In the genomic region with DNA sequence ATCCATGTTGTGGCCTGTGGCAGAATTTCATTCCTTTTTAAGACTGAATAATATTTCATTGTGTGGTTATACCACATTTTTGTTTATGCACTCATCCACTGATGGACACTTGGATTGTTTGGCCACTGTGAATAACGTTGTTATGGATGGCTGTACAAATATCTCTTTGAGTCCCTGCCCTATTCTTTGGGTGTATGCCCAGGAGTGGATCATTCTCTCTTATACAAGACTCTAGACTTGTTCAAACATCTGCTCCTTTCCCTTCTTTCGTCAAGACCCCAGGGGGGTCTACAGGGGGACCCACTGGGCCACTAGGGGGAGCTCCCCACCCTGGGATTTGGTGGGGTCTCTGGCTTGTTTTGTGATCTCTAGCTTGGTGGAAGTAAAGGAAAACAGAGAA, we compare ENCODE assay signal across 10 cellular contexts.
A peak's percentile ranks its signal among the peaks of the same experiment; 100 is the strongest.
DNase-seq lines count a peak whose midpoint lies in the region; ATAC-seq and TF ChIP-seq lines count a peak whose summit lies in the region.
"Had no signal": no experiment of that assay in that cellular context is flagged by ENCODE, and none has a peak within 500 bp of the region (broad histone marks: within the 10 kb centered on the region; RNA-seq: fewer than 3 reads in every experiment).

No MANE protein-coding gene starts in this region.

- dilution Hi-C loops in mammary epithelial cell (cut with HindIII; ENCODE audit: low sequenced_read_pairs), result no loop called here

- no peak overlapping the region for H3K4me2 ChIP-seq in KMS-11
- peak overlapping the region; percentile 35 for H3K4me2 ChIP-seq in mammary epithelial cell (ENCODE audit: insufficient read depth, low read depth, low read length)

- no peak overlapping the region for H3K4me3 Mint-ChIP-seq in nephron progenitor cell

- in situ Hi-C loops in mammary epithelial cell (cut with MboI; ENCODE audit: low sequenced_read_pairs in 2 of 2), result no loop called here

- TF ChIP-seq CTCF in KMS-11 (conservative IDR thresholded peaks at IDR 0.05; ENCODE audit: low read depth, low read length) (peak; percentile 62), mammary epithelial cell (conservative IDR thresholded peaks at IDR 0.05 in 1 of 2, IDR thresholded peaks at IDR 0.05 in 1 of 2; ENCODE audit: extremely low read depth in 1 of 2, insufficient read depth in 1 of 2, low read depth in 1 of 2, low read length in 2 of 2) (peak; percentile 35 to 37), nephron progenitor cell (IDR thresholded peaks at IDR 0.05) (peak; percentile 67)

- H3K36me3 Mint-ChIP-seq in nephron progenitor cell (ENCODE audit: low read depth), result peaks cover 26% of the 10 kb centered on the region

- CTCF ChIA-PET in mammary epithelial cell (lab: Charles Lee; ENCODE audit: low non-redundant PET), result no interaction called here

- BruUV-seq in mammary epithelial cell (replicated peaks; lab: Mats Ljungman, UMichigan), result no TSS peak

- no peaks in the 10 kb centered on the region for H4K20me1 ChIP-seq in KMS-11 (ENCODE audit: insufficient read depth)
- H4K20me1 ChIP-seq in mammary epithelial cell (ENCODE audit: insufficient read depth, low read length), result no peaks in the 10 kb centered on the region

- H3K36me3 ChIP-seq in KMS-11 (ENCODE audit: insufficient read depth), result no peaks in the 10 kb centered on the region
- no peaks in the 10 kb centered on the region for H3K36me3 ChIP-seq in mammary epithelial cell (ENCODE audit: insufficient read depth, low read length)
- H3K36me3 ChIP-seq: transverse colon had no signal

- no peaks in the 10 kb centered on the region for H3K79me2 ChIP-seq in KMS-11 (ENCODE audit: insufficient read depth, low read depth)
- no peaks in the 10 kb centered on the region for H3K79me2 ChIP-seq in mammary epithelial cell (ENCODE audit: insufficient read depth, low read length)

- H2AFZ ChIP-seq in KMS-11 (ENCODE audit: low read depth), result no peak overlapping the region
- H2AFZ ChIP-seq in mammary epithelial cell (ENCODE audit: low read depth, low read length), result no peak overlapping the region

- no peak overlapping the region for H3K9ac ChIP-seq in KMS-11
- peak overlapping the region; percentile 6 for H3K9ac ChIP-seq in mammary epithelial cell (ENCODE audit: insufficient read depth, low read length)

- H3K27me3 Mint-ChIP-seq in nephron progenitor cell (ENCODE audit: low read depth, poor library complexity), result peaks cover 21% of the 10 kb centered on the region

- DNase-seq in GM04503 (ENCODE audit: low read depth) (peak; percentile 94), mammary epithelial cell (peak; percentile 93), nephron progenitor cell (peak; percentile 60)
- DNase-seq: activated CD4-positive, alpha-beta T cell treated with anti-CD3 and anti-CD28 coated beads for 4 hours; posterior cingulate gyrus; transverse colon had no signal

- peaks cover 30% of the 10 kb centered on the region for H3K4me1 Mint-ChIP-seq in nephron progenitor cell

- peaks cover 33% of the 10 kb centered on the region for H3K9me3 Mint-ChIP-seq in nephron progenitor cell

- no peak overlapping the region for H3K27ac Mint-ChIP-seq in nephron progenitor cell

- H3K4me3 ChIP-seq in KMS-11 (IDR thresholded peaks at IDR 0.05; ENCODE audit: insufficient read depth, low read depth, low read length) (no peak overlapping the region), mammary epithelial cell (replicated peaks in 1 of 3; ENCODE audit: insufficient read depth in 1 of 3, low read depth in 2 of 3, low read length in 3 of 3) (no peak overlapping the region)
- H3K4me3 ChIP-seq: transverse colon had no signal

- no peak for ATAC-seq in GM18861 (IDR thresholded peaks at IDR 0.05; ENCODE audit: unreplicated experiment)
- no peak for ATAC-seq in activated CD4-positive, CD25-positive, alpha-beta regulatory T cell treated with anti-CD3 and anti-CD28 coated beads, Interleukin-2, amount 50 U/mL, for 24 hours
- no peak for ATAC-seq in GM21515 (IDR thresholded peaks at IDR 0.05; ENCODE audit: unreplicated experiment)

- H3K27me3 ChIP-seq in KMS-11 (ENCODE audit: insufficient read depth, low read depth) (no peaks in the 10 kb centered on the region), mammary epithelial cell (ENCODE audit: insufficient read depth, low read length) (no peaks in the 10 kb centered on the region)
- H3K27me3 ChIP-seq: transverse colon had no signal

- H3K4me1 ChIP-seq in KMS-11 (ENCODE audit: low read depth, poor library complexity, severe bottlenecking), result peaks cover 21% of the 10 kb centered on the region
- H3K4me1 ChIP-seq in mammary epithelial cell (ENCODE audit: insufficient read depth, low read length), result peaks cover 33% of the 10 kb centered on the region

- WGBS in mammary epithelial cell (ENCODE audit: low coverage, missing lambda C conversion rate), result 0% methylated on average over 2 of the region's 2 CpGs

- no peak overlapping the region for H3K27ac ChIP-seq in KMS-11
- H3K27ac ChIP-seq in mammary epithelial cell (ENCODE audit: insufficient read depth, low read depth, low read length), result peak overlapping the region; percentile 72
- H3K27ac ChIP-seq: transverse colon had no signal

- H3K9me3 ChIP-seq in mammary epithelial cell (replicated peaks; ENCODE audit: insufficient read depth, low read length), result no peaks in the 10 kb centered on the region
- H3K9me3 ChIP-seq: transverse colon had no signal

- intact Hi-C loops in mammary epithelial cell (cut with micrococcal nuclease), result no loop called here
